Comparison of ENCODE assay signal across 8 cellular contexts in the genomic region with DNA sequence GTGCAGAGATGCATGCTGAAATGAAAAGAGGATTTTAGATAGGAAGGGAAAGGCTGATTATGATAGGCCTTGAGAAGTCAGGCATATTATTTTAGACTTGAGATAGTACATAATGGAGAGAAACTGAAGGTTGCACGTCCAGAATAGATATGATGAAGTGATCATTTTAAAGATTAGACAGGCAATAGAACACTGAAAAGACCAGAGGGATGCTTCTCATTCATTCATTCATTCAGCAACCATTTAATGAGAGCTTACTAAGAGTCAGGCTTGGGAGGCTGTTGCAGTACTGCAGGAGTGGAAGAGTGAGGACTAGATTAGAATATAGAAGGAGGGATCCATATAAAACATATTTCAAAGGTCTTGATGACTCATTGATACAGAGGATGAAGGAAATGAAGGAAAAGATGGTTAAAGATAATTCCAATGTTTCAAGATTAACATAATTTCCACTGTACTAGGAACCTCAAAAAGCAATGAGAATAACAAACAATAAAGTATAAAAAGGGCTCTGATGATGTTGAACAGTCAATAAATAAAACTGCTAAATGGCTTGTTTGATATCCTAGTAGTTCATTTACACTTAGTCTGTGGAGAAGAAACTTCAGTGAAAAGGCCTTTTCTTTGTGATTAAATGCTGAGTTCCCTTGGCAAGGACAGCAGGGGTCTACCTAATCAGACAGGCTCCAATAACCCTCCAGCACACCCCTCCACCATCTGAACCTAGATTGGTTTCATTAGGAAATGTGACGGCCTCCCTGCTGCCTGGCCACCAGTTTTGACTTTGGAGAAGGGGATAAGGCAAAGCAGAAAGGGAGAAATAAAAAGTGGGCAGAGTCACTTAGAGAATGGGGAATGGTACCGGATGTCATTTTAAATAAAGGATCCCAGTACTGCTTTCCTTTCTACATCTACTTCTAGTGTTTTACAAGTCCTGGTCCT. TPM values are rescaled to one million over a fixed set of nuclear protein-coding genes. Genes with fewer than 3 reads are reported as not detected.
A peak's percentile ranks its signal among the peaks of the same experiment; 100 is the strongest.
DNase-seq lines count a peak whose midpoint lies in the region; ATAC-seq and TF ChIP-seq lines count a peak whose summit lies in the region.

No MANE protein-coding gene starts in this region.

- peak overlapping the region; percentile 91 for H3K4me3 Mint-ChIP-seq in activated naive CD4-positive, alpha-beta T cell treated with anti-CD3 and anti-CD28 coated beads for 36 hours

- no peak for TF ChIP-seq EP300 in transverse colon (IDR thresholded peaks at IDR 0.05; ENCODE audit: low read depth)

- WGBS in right lobe of liver (ENCODE audit: insufficient coverage, low coverage, low lambda C conversion rate, missing lambda C conversion rate) = 45% methylated on average over 3 of the region's 3 CpGs
- 34 to 43% methylated on average over 3 of the region's 3 CpGs for WGBS in transverse colon (ENCODE audit: low coverage in 1 of 2), 2 donors

- H3K27me3 ChIP-seq in ascending aorta (no peaks in the 10 kb centered on the region), right lobe of liver (no peaks in the 10 kb centered on the region), transverse colon (no peaks in the 10 kb centered on the region)

- peak overlapping the region; percentile 89 to 97 for H3K27ac ChIP-seq in ascending aorta
- peak overlapping the region in 1 of 3 donors; percentile 94 for H3K27ac ChIP-seq in right lobe of liver
- peak overlapping the region; percentile 94 to 98 (median 96) for H3K27ac ChIP-seq in transverse colon

- no peaks in the 10 kb centered on the region for H3K36me3 Mint-ChIP-seq in activated naive CD4-positive, alpha-beta T cell treated with anti-CD3 and anti-CD28 coated beads for 36 hours (ENCODE audit: low read depth)

- no peak for ATAC-seq in right lobe of liver
- no peak for ATAC-seq in HG02885 (IDR thresholded peaks at IDR 0.05; ENCODE audit: poor library complexity, unreplicated experiment)

- DNase-seq in activated naive CD4-positive, alpha-beta T cell treated with anti-CD3 and anti-CD28 coated beads for 36 hours = no peak
- no peak for DNase-seq in activated naive CD4-positive, alpha-beta T cell treated with anti-CD3 and anti-CD28 coated beads, Interleukin-2, amount 50 U/mL, for 16 hours
- DNase-seq in ascending aorta (ENCODE audit: low spot score in 2 of 2) (no peak), right lobe of liver (no peak), transverse colon (no peak), AG08395 (ENCODE audit: low spot score) (no peak), midbrain (lab: John Stamatoyannopoulos, UW) (no peak)

- TF ChIP-seq POLR2A in right lobe of liver (IDR thresholded peaks at IDR 0.05) (no peak), transverse colon (IDR thresholded peaks at IDR 0.05) (no peak)

- TF ChIP-seq CTCF in ascending aorta (IDR thresholded peaks at IDR 0.05) (no peak), right lobe of liver (IDR thresholded peaks at IDR 0.05) (no peak), transverse colon (IDR thresholded peaks at IDR 0.05) (no peak)

- H3K27ac Mint-ChIP-seq in activated naive CD4-positive, alpha-beta T cell treated with anti-CD3 and anti-CD28 coated beads for 36 hours = no peak overlapping the region

- peaks cover 4 to 19% of the 10 kb centered on the region in 2 donors for H3K4me1 ChIP-seq in ascending aorta
- H3K4me1 ChIP-seq in right lobe of liver = peaks cover 0 to 51% (median 11%) of the 10 kb centered on the region in 4 donors
- peaks cover 30 to 67% (median 38%) of the 10 kb centered on the region in 4 donors for H3K4me1 ChIP-seq in transverse colon

- intact Hi-C loops in activated naive CD4-positive, alpha-beta T cell treated with anti-CD3 and anti-CD28 coated beads for 36 hours (cut with micrococcal nuclease) = no loop called here
- intact Hi-C loops in ascending aorta (cut with DNase I) (no loop called here), right lobe of liver (cut with DNase I) (no loop called here), transverse colon (cut with DNase I; ENCODE audit: low total_unique reads) (no loop called here)

- H3K4me3 ChIP-seq in ascending aorta = peak overlapping the region; percentile 85 to 89
- H3K4me3 ChIP-seq in right lobe of liver = peak overlapping the region; percentile 79 to 81 (median 80)
- peak overlapping the region in 3 of 4 donors; percentile 70 to 96 (median 95) for H3K4me3 ChIP-seq in transverse colon

- CTCF ChIA-PET in activated naive CD4-positive, alpha-beta T cell treated with anti-CD3 and anti-CD28 coated beads for 36 hours (lab: Charles Lee) = interaction anchor here (1.1 kb wide), 1 partner anchor 337 kb away, joined by 4 read pairs; no protein-coding TSS in a partner anchor

- H3K9me3 ChIP-seq in ascending aorta = no peaks in the 10 kb centered on the region
- H3K9me3 ChIP-seq in right lobe of liver = no peaks in the 10 kb centered on the region
- H3K9me3 ChIP-seq in transverse colon = no peaks in the 10 kb centered on the region

- peaks cover 55% of the 10 kb centered on the region for H3K4me1 Mint-ChIP-seq in activated naive CD4-positive, alpha-beta T cell treated with anti-CD3 and anti-CD28 coated beads for 36 hours (ENCODE audit: low read depth)

- in situ Hi-C loops in transverse colon (cut with MboI; ENCODE audit: low pct_ligation_motif_present in 1 of 4, low pct_unique_long_range_greater_than_20kb in 1 of 4, low sequenced_read_pairs in 3 of 4) = loop anchor here in 2 of 4 donors (10.0 kb wide), 1 partner anchor 65 kb away; a partner anchor contains a TSS

- no peaks in the 10 kb centered on the region for H3K9me3 Mint-ChIP-seq in activated naive CD4-positive, alpha-beta T cell treated with anti-CD3 and anti-CD28 coated beads for 36 hours

- H3K36me3 ChIP-seq in ascending aorta (no peaks in the 10 kb centered on the region), right lobe of liver (no peaks in the 10 kb centered on the region), transverse colon (no peaks in the 10 kb centered on the region)

- no peaks in the 10 kb centered on the region for H3K27me3 Mint-ChIP-seq in activated naive CD4-positive, alpha-beta T cell treated with anti-CD3 and anti-CD28 coated beads for 36 hours (ENCODE audit: low read depth)

RNA-seq across cellular contexts. Expression of a gene that starts 1.7 kb away (rescaled TPM):
- 1 to 10 TPM; 6.8 to 7.2 TPM for total RNA-seq in activated naive CD4-positive, alpha-beta T cell treated with anti-CD3 and anti-CD28 coated beads for 36 hours
- total RNA-seq in ascending aorta (8.4 TPM), right lobe of liver (1 to 10 TPM; 5.6 to 7.8 (median 6.9) TPM), transverse colon (10 to 100 TPM in 3 of 4 donors, 1 to 10 TPM in 1; 7.0 to 19.1 (median 16.7) TPM)

RNA-seq across cellular contexts. Expression of a gene that starts 5.3 kb away (rescaled TPM):
- 10 to 100 TPM; 40.6 to 45.0 TPM for total RNA-seq in activated naive CD4-positive, alpha-beta T cell treated with anti-CD3 and anti-CD28 coated beads for 36 hours
- total RNA-seq in ascending aorta (34.1 TPM), right lobe of liver (10 to 100 TPM; 24.6 to 78.7 (median 54.1) TPM), transverse colon (100 to 1,000 TPM in 1 of 4 donors, 10 to 100 TPM in 3; 50.5 to 166 (median 64.2) TPM)
